10 cellular contexts compared by ENCODE assay signal in the genomic region with DNA sequence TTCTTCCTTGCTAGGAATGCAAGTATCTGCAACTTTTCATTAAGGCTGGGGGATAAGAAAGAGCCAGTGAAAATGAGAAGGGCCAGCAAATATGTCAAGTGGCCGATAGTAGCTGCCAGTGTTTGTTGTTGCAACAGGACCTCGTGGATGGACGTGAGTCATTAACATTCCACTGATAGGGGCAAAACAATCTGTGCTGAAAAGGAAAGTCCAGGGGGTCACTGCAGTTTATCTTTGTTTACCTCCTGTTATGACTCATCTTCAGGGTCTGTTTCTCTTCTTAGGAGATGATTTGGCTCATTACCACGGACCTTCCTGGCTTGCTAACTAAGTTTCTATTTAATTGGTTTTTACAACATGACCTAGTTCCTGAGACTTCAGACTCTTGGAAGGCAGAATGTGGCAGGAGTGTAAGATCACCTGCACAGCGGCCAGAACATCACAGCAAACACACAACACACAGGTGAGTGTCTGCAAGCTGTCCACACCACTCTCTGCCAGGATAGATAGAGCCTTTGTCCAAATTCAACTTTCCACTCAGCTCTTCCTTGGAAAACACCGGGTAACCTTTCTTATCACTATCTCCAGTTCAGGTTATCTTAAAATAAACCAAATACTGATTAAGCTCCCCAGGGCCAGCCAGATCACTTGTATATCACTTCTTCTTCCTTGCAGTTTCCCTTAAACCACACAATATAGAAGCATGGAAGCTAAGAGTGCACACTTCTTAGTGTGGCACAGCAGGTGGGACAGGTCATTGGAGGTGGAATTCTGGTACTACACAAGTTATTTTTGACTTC.
DNase-seq lines count a peak whose midpoint lies in the region; ATAC-seq, FAIRE-seq and TF ChIP-seq lines count a peak whose summit lies in the region.
"Had no signal": no experiment of that assay in that cellular context is flagged by ENCODE, and none has a peak within 500 bp of the region (broad histone marks: within the 10 kb centered on the region; RNA-seq: fewer than 3 reads in every experiment).

No MANE protein-coding gene starts in this region.

- peak; percentile 31; the same call in 1 of the 2 replicates for TF ChIP-seq RAD21 in HepG2 (CRISPR knock-in tag; IDR thresholded peaks at IDR 0.05)

- H3K4me3 Mint-ChIP-seq in immature natural killer cell = no peak overlapping the region
- H3K4me3 Mint-ChIP-seq: activated CD4-positive, alpha-beta T cell treated with anti-CD3 and anti-CD28 coated beads for 36 hours had no signal

- no peak for FAIRE-seq in bronchial epithelial cell (lab: Jason Lieb, UNC)
- FAIRE-seq in HepG2 (lab: Jason Lieb, UNC) = peak; percentile 79

- intact Hi-C loops in HepG2 (cut with micrococcal nuclease; ENCODE audit: unreplicated experiment) (loop anchor here (2.0 kb wide), 1 partner anchor 64 kb away; no protein-coding TSS in a partner anchor), aorta (cut with DNase I) (no loop called here)

- WGBS in HepG2 (ENCODE audit: low lambda C conversion rate) = 0% methylated on average over 6 of the region's 6 CpGs
- 10 to 12% methylated on average over 6 of the region's 6 CpGs for WGBS in aorta, 2 donors

- peaks cover 0 to 21% (median 8%) of the 10 kb centered on the region in 6 donors for H3K9me3 Mint-ChIP-seq in immature natural killer cell

- H3K36me3 Mint-ChIP-seq in immature natural killer cell = no peaks in the 10 kb centered on the region

- peaks cover 0 to 3% (median 0%) of the 10 kb centered on the region in 3 donors for H3K27me3 Mint-ChIP-seq in immature natural killer cell (ENCODE audit: low read depth in 3 of 3)

- H3K4me2 ChIP-seq in HepG2 (ENCODE audit: low read depth, low read length) = peak overlapping the region; percentile 67

- no TSS peak for BruUV-seq in HepG2 (replicated peaks; lab: Mats Ljungman, UMichigan)

- TF ChIP-seq CTCF in bronchial epithelial cell (IDR thresholded peaks at IDR 0.05; ENCODE audit: insufficient read depth, low read length, severe bottlenecking) = no peak
- no peak for TF ChIP-seq CTCF in HepG2 (CRISPR knock-in tag; IDR thresholded peaks at IDR 0.05)

- no peak for TF ChIP-seq POLR2A in HepG2 (IDR thresholded peaks at IDR 0.05; ENCODE audit: insufficient read depth in 1 of 2, low read depth in 2 of 2, low read length in 2 of 2)

- peak overlapping the region; percentile 43 for H3K27ac ChIP-seq in HepG2 (ENCODE audit: extremely low read length, insufficient read depth, low read length)
- H3K27ac ChIP-seq in aorta (ENCODE audit: low read depth in 1 of 2, low read length in 2 of 2) = no peak overlapping the region

- H3K79me2 ChIP-seq in HepG2 (ENCODE audit: insufficient read depth, low read length) = no peaks in the 10 kb centered on the region

- no peak overlapping the region for H2AFZ ChIP-seq in HepG2 (ENCODE audit: low read length)

- DNase-seq in NCI-H510A (lab: John Stamatoyannopoulos, UW) (peak; percentile 9), NCI-H510A treated with DMSO at 0.1 percent for 48 hours (lab: John Stamatoyannopoulos, UW) (no peak), bronchial epithelial cell (ENCODE audit: low read depth) (peak; percentile 60), HepG2 (ENCODE audit: low spot score) (peak; percentile 94), aorta (no peak), SIG-M5 treated with dmso at 0.1 percent for 504 hours (lab: John Stamatoyannopoulos, UW; ENCODE audit: unreplicated experiment) (no peak), DMS114 treated with DMSO at 0.1 percent for 48 hours (lab: John Stamatoyannopoulos, UW; ENCODE audit: unreplicated experiment) (no peak), immature natural killer cell (no peak)
- DNase-seq: activated CD4-positive, alpha-beta T cell treated with anti-CD3 and anti-CD28 coated beads for 36 hours; AML-193 had no signal

- no peak overlapping the region for H3K27ac Mint-ChIP-seq in immature natural killer cell
- H3K27ac Mint-ChIP-seq: activated CD4-positive, alpha-beta T cell treated with anti-CD3 and anti-CD28 coated beads for 36 hours had no signal

- no peaks in the 10 kb centered on the region for H3K4me1 Mint-ChIP-seq in immature natural killer cell
- H3K4me1 Mint-ChIP-seq: activated CD4-positive, alpha-beta T cell treated with anti-CD3 and anti-CD28 coated beads for 36 hours had no signal

- H3K4me1 ChIP-seq in HepG2 (ENCODE audit: insufficient read depth, low read length) (peaks cover 40% of the 10 kb centered on the region), aorta (ENCODE audit: control insufficient read depth in 1 of 2, insufficient read depth in 2 of 2, low read length in 2 of 2) (peaks cover 0 to 4% of the 10 kb centered on the region in 2 donors)

- POLR2A ChIA-PET in HepG2 (lab: Yijun Ruan, JAX) = no interaction called here

- H3K9me3 ChIP-seq in HepG2 (ENCODE audit: low read length) (no peaks in the 10 kb centered on the region), aorta (ENCODE audit: control insufficient read depth, low read length) (no peaks in the 10 kb centered on the region)

- no peak overlapping the region for H3K9ac ChIP-seq in HepG2 (ENCODE audit: insufficient read depth, low read depth, low read length)

- H3K27me3 ChIP-seq in bronchial epithelial cell (ENCODE audit: control insufficient read depth, insufficient read depth, low read length) = no peaks in the 10 kb centered on the region
- peaks cover 0 to 24% of the 10 kb centered on the region in 2 experiments; a peak in 2 of 5 replicates for H3K27me3 ChIP-seq in HepG2 (ENCODE audit: control insufficient read depth in 1 of 2, insufficient read depth in 2 of 2, low read length in 2 of 2)
- H3K27me3 ChIP-seq in aorta (ENCODE audit: control insufficient read depth in 1 of 2, insufficient read depth in 2 of 2, low read length in 1 of 2) = no peaks in the 10 kb centered on the region

- H3K4me3 ChIP-seq in bronchial epithelial cell (ENCODE audit: low read depth, low read length) = no peak overlapping the region
- H3K4me3 ChIP-seq in HepG2 (replicated peaks in 1 of 3; ENCODE audit: insufficient read depth in 1 of 3, low read depth in 2 of 3, low read length in 3 of 3) = peak overlapping the region in 1 of 3 experiments; percentile 18; a peak in 1 of 6 replicates
- H3K4me3 ChIP-seq in aorta (ENCODE audit: low read length in 2 of 2) = no peak overlapping the region

- peak; percentile 82 to 90 for TF ChIP-seq EP300 in HepG2 (IDR thresholded peaks at IDR 0.05; ENCODE audit: low read depth in 2 of 2, low read length in 2 of 2)
- TF ChIP-seq EP300 in HepG2 (CRISPR knock-in tag; IDR thresholded peaks at IDR 0.05; ENCODE audit: borderline replicate concordance) = peak; percentile 86

- in situ Hi-C loops in HepG2 (cut with HindIII; ENCODE audit: extremely low pct_ligation_motif_present, low pct_unique_long_range_greater_than_20kb) = no loop called here

- H3K36me3 ChIP-seq in bronchial epithelial cell (ENCODE audit: control insufficient read depth, insufficient read depth, low read length) (no peaks in the 10 kb centered on the region), HepG2 (replicated peaks in 1 of 2; ENCODE audit: control insufficient read depth in 1 of 2, insufficient read depth in 2 of 2, low read length in 2 of 2) (no peaks in the 10 kb centered on the region), aorta (ENCODE audit: control insufficient read depth in 1 of 2, insufficient read depth in 2 of 2, low read length in 1 of 2) (no peaks in the 10 kb centered on the region)

- peaks cover 3% of the 10 kb centered on the region; the same call in 1 of the 2 replicates for H4K20me1 ChIP-seq in HepG2 (ENCODE audit: insufficient read depth, low read length)

- peak; percentile 96 for ATAC-seq in HepG2
- peak; percentile 47 for ATAC-seq in aorta (ENCODE audit: low FRiP score)
- ATAC-seq: activated CD4-positive, alpha-beta T cell treated with anti-CD3 and anti-CD28 coated beads for 36 hours had no signal

- CTCF ChIA-PET in HepG2 (lab: Yijun Ruan, JAX; ENCODE audit: low intra/inter-chr PET ratio, low total read pairs) = no interaction called here

TF ChIP-seq in HepG2, 621 proteins besides CTCF, POLR2A, EP300 and RAD21 (continues in another document):
- peak; percentile 50; the same call in 1 of the 2 replicates for TF ChIP-seq CREM (IDR thresholded peaks at IDR 0.05)
- TF ChIP-seq CREM (CRISPR knock-in tag; IDR thresholded peaks at IDR 0.05) = no peak
- TF ChIP-seq MXI1 (IDR thresholded peaks at IDR 0.05; ENCODE audit: borderline replicate concordance, low read depth, low read length) = peak; percentile 79; the same call in 1 of the 3 replicates
- TF ChIP-seq MEIS1 (CRISPR knock-in tag; IDR thresholded peaks at IDR 0.05; ENCODE audit: borderline replicate concordance) = peak; percentile 48; the same call in 1 of the 2 replicates
- peak; percentile 77 for TF ChIP-seq ZKSCAN8 (CRISPR knock-in tag; IDR thresholded peaks at IDR 0.05; ENCODE audit: borderline replicate concordance)
- TF ChIP-seq TRIM24 (CRISPR knock-in tag; IDR thresholded peaks at IDR 0.05) = no peak
- peak; percentile 60 for TF ChIP-seq HOMEZ (CRISPR knock-in tag; IDR thresholded peaks at IDR 0.05; ENCODE audit: low read depth)
- TF ChIP-seq ZNF570 (CRISPR knock-in tag; IDR thresholded peaks at IDR 0.05; ENCODE audit: borderline replicate concordance) = no peak
- peak; percentile 62; the same call in 1 of the 2 replicates for TF ChIP-seq CBX5 (CRISPR knock-in tag; IDR thresholded peaks at IDR 0.05; ENCODE audit: borderline replicate concordance)
- 0 out of 2 replicates have a peak, but pooled peaks have one; percentile 32 for TF ChIP-seq SALL2 (CRISPR knock-in tag; IDR thresholded peaks at IDR 0.05)
- no peak for TF ChIP-seq ZNF326 (CRISPR knock-in tag; IDR thresholded peaks at IDR 0.05; ENCODE audit: borderline replicate concordance)
- TF ChIP-seq, protein P1, sequence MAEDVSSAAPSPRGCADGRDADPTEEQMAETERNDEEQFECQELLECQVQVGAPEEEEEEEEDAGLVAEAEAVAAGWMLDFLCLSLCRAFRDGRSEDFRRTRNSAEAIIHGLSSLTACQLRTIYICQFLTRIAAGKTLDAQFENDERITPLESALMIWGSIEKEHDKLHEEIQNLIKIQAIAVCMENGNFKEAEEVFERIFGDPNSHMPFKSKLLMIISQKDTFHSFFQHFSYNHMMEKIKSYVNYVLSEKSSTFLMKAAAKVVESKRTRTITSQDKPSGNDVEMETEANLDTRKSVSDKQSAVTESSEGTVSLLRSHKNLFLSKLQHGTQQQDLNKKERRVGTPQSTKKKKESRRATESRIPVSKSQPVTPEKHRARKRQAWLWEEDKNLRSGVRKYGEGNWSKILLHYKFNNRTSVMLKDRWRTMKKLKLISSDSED (CRISPR knock-in tag; IDR thresholded peaks at IDR 0.05) = no peak

Comparison
In these comparisons a context has a peak if more than half of its experiments do, and no peak if none do; other contexts are left out.
1. DNase-seq: peak in NCI-H510A (single experiment), bronchial epithelial cell (single experiment) and HepG2 (single experiment); none in NCI-H510A treated with DMSO at 0.1 percent for 48 hours (single experiment), aorta (0 of 2), SIG-M5 treated with dmso at 0.1 percent for 504 hours (single experiment), DMS114 treated with DMSO at 0.1 percent for 48 hours (single experiment) and immature natural killer cell (0 of 3).